ENCODE assay signal across 9 cellular contexts in the genomic region with DNA sequence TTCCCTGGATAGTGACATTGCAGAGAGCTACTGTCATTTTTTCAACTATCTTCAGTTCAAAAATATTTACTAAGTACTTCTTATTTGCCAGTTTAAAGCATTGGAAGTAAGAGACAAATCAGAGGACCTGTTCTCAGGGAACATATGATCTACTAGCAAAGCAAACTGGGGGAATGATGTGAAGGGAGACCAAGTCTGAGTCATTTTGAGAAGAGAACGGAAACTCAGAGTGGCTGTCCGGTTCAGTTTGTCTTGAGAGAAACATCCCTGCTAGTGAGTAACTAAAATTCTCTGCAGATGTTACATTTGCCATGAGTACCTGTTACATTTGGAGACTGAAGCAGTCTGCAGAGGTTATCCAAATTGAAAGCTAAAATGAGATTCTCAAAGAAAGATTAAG.
DNase-seq lines count a peak whose midpoint lies in the region; ATAC-seq and TF ChIP-seq lines count a peak whose summit lies in the region.
"Had no signal": no experiment of that assay in that cellular context is flagged by ENCODE, and none has a peak within 500 bp of the region (broad histone marks: within the 10 kb centered on the region; RNA-seq: fewer than 3 reads in every experiment).

No MANE protein-coding gene starts in this region.

- no peaks in the 10 kb centered on the region for H3K27me3 Mint-ChIP-seq in activated naive CD8-positive, alpha-beta T cell treated with anti-CD3 and anti-CD28 coated beads, Interleukin-2, amount 50 U/mL, for 24 hours

- intact Hi-C loops in testis (cut with DNase I; ENCODE audit: low total_unique reads): no loop called here

- 68 to 87% methylated on average over 2 of the region's 2 CpGs for WGBS in testis, 2 donors

- H3K4me3 Mint-ChIP-seq in activated naive CD8-positive, alpha-beta T cell treated with anti-CD3 and anti-CD28 coated beads, Interleukin-2, amount 50 U/mL, for 24 hours: peak overlapping the region; percentile 34

- H3K27me3 ChIP-seq in testis (no peaks in the 10 kb centered on the region), WERI-Rb-1 (ENCODE audit: insufficient read depth, low read depth, severe bottlenecking) (no peaks in the 10 kb centered on the region)

- no peak for TF ChIP-seq POLR2A in testis (IDR thresholded peaks at IDR 0.05)

- peak; percentile 7 for DNase-seq in activated naive CD8-positive, alpha-beta T cell treated with anti-CD3 and anti-CD28 coated beads, Interleukin-2, amount 50 U/mL, for 24 hours
- DNase-seq in testis (no peak), T-helper 9 cell (no peak), WERI-Rb-1 (no peak)
- DNase-seq in activated naive CD4-positive, alpha-beta T cell (lab: John Stamatoyannopoulos, UW): no peak
- DNase-seq: GDM1 had no signal

- peaks cover 48% of the 10 kb centered on the region for H3K4me1 Mint-ChIP-seq in activated naive CD8-positive, alpha-beta T cell treated with anti-CD3 and anti-CD28 coated beads, Interleukin-2, amount 50 U/mL, for 24 hours

- H3K27ac ChIP-seq in testis (no peak overlapping the region), WERI-Rb-1 (no peak overlapping the region)

- H3K4me3 ChIP-seq in testis (no peak overlapping the region), WERI-Rb-1 (ENCODE audit: low read depth, low read length) (no peak overlapping the region)

- H3K9me3 ChIP-seq in testis (no peaks in the 10 kb centered on the region), WERI-Rb-1 (ENCODE audit: severe bottlenecking) (no peaks in the 10 kb centered on the region)

- peak overlapping the region; percentile 84 for H3K27ac Mint-ChIP-seq in activated naive CD8-positive, alpha-beta T cell treated with anti-CD3 and anti-CD28 coated beads, Interleukin-2, amount 50 U/mL, for 24 hours

- H3K36me3 ChIP-seq in testis (ENCODE audit: low read depth, missing control alignments) (no peaks in the 10 kb centered on the region), WERI-Rb-1 (no peaks in the 10 kb centered on the region)

- TF ChIP-seq CTCF in testis (IDR thresholded peaks at IDR 0.05) (no peak), WERI-Rb-1 (IDR thresholded peaks at IDR 0.05; ENCODE audit: low read depth, low read length) (no peak)

- H3K4me1 ChIP-seq in testis: no peaks in the 10 kb centered on the region

- ATAC-seq in GM18502 (IDR thresholded peaks at IDR 0.05; ENCODE audit: poor library complexity, unreplicated experiment) (peak; percentile 91), GM19463 (IDR thresholded peaks at IDR 0.05; ENCODE audit: unreplicated experiment) (peak; percentile 87), HG03064 (IDR thresholded peaks at IDR 0.05; ENCODE audit: low read depth, unreplicated experiment) (peak; percentile 71)
- peak; percentile 59 for ATAC-seq in activated naive CD8-positive, alpha-beta T cell treated with anti-CD3 and anti-CD28 coated beads, Interleukin-2, amount 50 U/mL, for 24 hours

- H3K36me3 Mint-ChIP-seq in activated naive CD8-positive, alpha-beta T cell treated with anti-CD3 and anti-CD28 coated beads, Interleukin-2, amount 50 U/mL, for 24 hours (ENCODE audit: low read depth): peaks cover 13% of the 10 kb centered on the region

- H3K9me3 Mint-ChIP-seq in activated naive CD8-positive, alpha-beta T cell treated with anti-CD3 and anti-CD28 coated beads, Interleukin-2, amount 50 U/mL, for 24 hours: peaks cover 8% of the 10 kb centered on the region
